In genomic region chr2:188894028-188894427, GRCh38 we compare ENCODE assay signal across 27 cellular contexts.
"Had no signal": no experiment of that assay in that cellular context is flagged by ENCODE, and none has a peak within 500 bp of the region (broad histone marks: within the 10 kb centered on the region; RNA-seq: fewer than 3 reads in every experiment).

No MANE protein-coding gene starts in this region.

- H3K27me3 ChIP-seq: ascending aorta, Peyer's patch, SJCRH30 had no signal

- H3K4me3 Mint-ChIP-seq: activated CD4-positive, alpha-beta memory T cell treated with anti-CD3 and anti-CD28 coated beads, Interleukin-2, amount 10 ng/mL, durations not matched to agents 7 days and 5 days; activated CD4-positive, alpha-beta T cell treated with anti-CD3 and anti-CD28 coated beads for 36 hours; activated naive CD4-positive, alpha-beta T cell treated with anti-CD3 and anti-CD28 coated beads, Interleukin-2, amount 50 U/mL, for 24 hours; central memory CD8-positive, alpha-beta T cell had no signal

- H3K36me3 Mint-ChIP-seq: activated naive CD4-positive, alpha-beta T cell treated with anti-CD3 and anti-CD28 coated beads, Interleukin-2, amount 50 U/mL, for 24 hours; brain had no signal

- H3K4me1 ChIP-seq: Peyer's patch, SJCRH30 had no signal

- H3K4me3 ChIP-seq: ascending aorta, Peyer's patch, SJCRH30 had no signal

- H3K27ac ChIP-seq: ascending aorta, Peyer's patch, RWPE1, SJCRH30, WERI-Rb-1 had no signal

- H3K27me3 Mint-ChIP-seq: activated CD4-positive, alpha-beta memory T cell treated with anti-CD3 and anti-CD28 coated beads, Interleukin-2, amount 10 ng/mL, durations not matched to agents 7 days and 5 days; central memory CD8-positive, alpha-beta T cell had no signal

- ATAC-seq: activated CD4-positive, alpha-beta T cell treated with anti-CD3 and anti-CD28 coated beads for 36 hours had no signal

- H3K36me3 ChIP-seq: ascending aorta, Peyer's patch, SJCRH30, WERI-Rb-1 had no signal

- H3K9me3 ChIP-seq: Peyer's patch, SK-N-SH had no signal

- H3K9ac ChIP-seq: SK-N-SH had no signal

- H3K4me1 Mint-ChIP-seq: activated CD4-positive, alpha-beta memory T cell treated with anti-CD3 and anti-CD28 coated beads, Interleukin-2, amount 10 ng/mL, durations not matched to agents 7 days and 5 days; activated CD4-positive, alpha-beta T cell treated with anti-CD3 and anti-CD28 coated beads for 36 hours; activated naive CD4-positive, alpha-beta T cell treated with anti-CD3 and anti-CD28 coated beads, Interleukin-2, amount 50 U/mL, for 24 hours; brain; central memory CD8-positive, alpha-beta T cell had no signal

- DNase-seq: activated CD4-positive, alpha-beta memory T cell treated with anti-CD3 and anti-CD28 coated beads, Interleukin-2, amount 10 ng/mL, durations not matched to agents 7 days and 5 days; activated CD4-positive, alpha-beta T cell treated with anti-CD3 and anti-CD28 coated beads for 36 hours; activated CD4-positive, alpha-beta T cell treated with anti-CD3 and anti-CD28 coated beads, Interleukin-2, amount 50 U/mL, for 1 hour; activated CD8-positive, alpha-beta memory T cell treated with anti-CD3 and anti-CD28 coated beads, Interleukin-2, amount 50 U/mL, for 48 hours; activated effector memory CD4-positive, alpha-beta T cell treated with Interleukin-2 at 50 U/mL for 16 hours; activated naive CD4-positive, alpha-beta T cell; activated T-cell treated with anti-CD3 and anti-CD28 coated beads, Interleukin-2, amount 50 U/mL, for 1 hour; amniotic stem cell; Karpas-422; MM.1S; NCI-H1105; NCI-H1436; NCI-H187; NCI-H2081; NCI-H510A treated with DMSO at 0.1 percent for 48 hours; NCI-H69; Peyer's patch; Right ventricle myocardium superior; SJCRH30; SK-N-SH; T-helper 1 cell; WERI-Rb-1 had no signal

- H3K27ac Mint-ChIP-seq: activated CD4-positive, alpha-beta memory T cell treated with anti-CD3 and anti-CD28 coated beads, Interleukin-2, amount 10 ng/mL, durations not matched to agents 7 days and 5 days; activated CD4-positive, alpha-beta T cell treated with anti-CD3 and anti-CD28 coated beads for 36 hours; activated naive CD4-positive, alpha-beta T cell treated with anti-CD3 and anti-CD28 coated beads, Interleukin-2, amount 50 U/mL, for 24 hours had no signal
